In genomic region chr12:122983789-122984515, GRCh38 we compare ENCODE assay signal across 9 cellular contexts. TPM values are rescaled to one million over a fixed set of nuclear protein-coding genes. Genes with fewer than 3 reads are reported as not detected.
A peak's percentile ranks its signal among the peaks of the same experiment; 100 is the strongest.
DNase-seq lines count a peak whose midpoint lies in the region; ATAC-seq lines count a peak whose summit lies in the region.
"Had no signal": no experiment of that assay in that cellular context is flagged by ENCODE, and none has a peak within 500 bp of the region (broad histone marks: within the 10 kb centered on the region; RNA-seq: fewer than 3 reads in every experiment).

No MANE protein-coding gene starts in this region.

- peak; percentile 10 for DNase-seq in G401 (ENCODE audit: low spot score)
- no peak for DNase-seq in T-helper 17 cell
- DNase-seq in glomerular visceral epithelial cell (ENCODE audit: extremely low spot score): peak; percentile 54
- no peak for DNase-seq in sciatic nerve (ENCODE audit: low spot score)
- DNase-seq in activated CD4-positive, alpha-beta T cell treated with anti-CD3 and anti-CD28 coated beads for 48 hours: no peak
- DNase-seq in HPDE6-E6E7 (ENCODE audit: extremely low spot score): no peak
- no peak for DNase-seq in activated effector memory CD4-positive, alpha-beta T cell treated with Interleukin-2 at 50 U/mL for 16 hours

- no peaks in the 10 kb centered on the region for H3K27me3 Mint-ChIP-seq in T-helper 17 cell

- H3K9me3 ChIP-seq in T-helper 17 cell (ENCODE audit: control insufficient read depth, low read length, poor library complexity, severe bottlenecking): no peaks in the 10 kb centered on the region
- H3K9me3 ChIP-seq: HAP-1 had no signal

- intact Hi-C loops in sciatic nerve (cut with DNase I): loop anchor here (10.0 kb wide), 1 partner anchor 161 kb away; no protein-coding TSS in a partner anchor

- no peak for ATAC-seq in T-helper 17 cell
- peak; percentile 1 for ATAC-seq in sciatic nerve
- no peak for ATAC-seq in activated CD4-positive, CD25-positive, alpha-beta regulatory T cell treated with anti-CD3 and anti-CD28 coated beads, Interleukin-2, amount 50 U/mL, for 24 hours

- peaks cover 25% of the 10 kb centered on the region for H3K4me1 Mint-ChIP-seq in T-helper 17 cell

- peak overlapping the region; percentile 7 for H3K4me3 Mint-ChIP-seq in T-helper 17 cell

- in situ Hi-C loops in G401 (cut with HindIII; ENCODE audit: low sequenced_read_pairs): no loop called here

- no peaks in the 10 kb centered on the region for H3K36me3 Mint-ChIP-seq in T-helper 17 cell (ENCODE audit: low read depth)

- H3K27ac Mint-ChIP-seq in T-helper 17 cell: peak overlapping the region; percentile 84

RNA-seq across cellular contexts. Expression of gene ARL6IP4, which starts 3.5 kb away (rescaled TPM):
- 315 and 347 TPM in 2 replicates for total RNA-seq in G401 (2014; rRNA removed; shearing (Covaris generic))
- total RNA-seq in T-helper 17 cell (100 to 1,000 TPM; 109 to 131 TPM), sciatic nerve (136 TPM)

RNA-seq across cellular contexts. Expression of gene OGFOD2, which starts 8.9 kb away (rescaled TPM):
- total RNA-seq in G401 (2014; rRNA removed; shearing (Covaris generic)): 23.6 and 45.3 TPM in 2 replicates
- total RNA-seq in T-helper 17 cell (10 to 100 TPM; 17.9 to 20.3 TPM), sciatic nerve (12.8 TPM)

RNA-seq across cellular contexts. Expression of gene ABCB9, which starts 17.7 kb away (rescaled TPM):
- total RNA-seq in G401 (2014; rRNA removed; shearing (Covaris generic)): 3.8 and 7.4 TPM in 2 replicates
- total RNA-seq in T-helper 17 cell (1 to 10 TPM; 4.1 to 6.1 TPM), sciatic nerve (7.3 TPM)

Comparison
In these comparisons a context has a peak if more than half of its experiments do, and no peak if none do; other contexts are left out.
1. DNase-seq: peak in G401 (single experiment) and glomerular visceral epithelial cell (single experiment); none in T-helper 17 cell (0 of 3), sciatic nerve (single experiment), activated CD4-positive, alpha-beta T cell treated with anti-CD3 and anti-CD28 coated beads for 48 hours (single experiment), HPDE6-E6E7 (single experiment) and activated effector memory CD4-positive, alpha-beta T cell treated with Interleukin-2 at 50 U/mL for 16 hours (single experiment).